ENCODE assay signal across 1 cellular context in genomic region chr9:36503172-36504153, GRCh38.
TF ChIP-seq lines count a peak whose summit lies in the region.

No MANE protein-coding gene starts in this region.

TF ChIP-seq in HepG2, 621 proteins besides CTCF, POLR2A, EP300 and RAD21 (continued from another document):
- TF ChIP-seq ZNF639 (CRISPR knock-in tag; conservative IDR thresholded peaks at IDR 0.05) = no peak
- no peak for TF ChIP-seq YEATS4 (CRISPR knock-in tag; IDR thresholded peaks at IDR 0.05; ENCODE audit: borderline replicate concordance)
- peak; percentile 47; the same call in 1 of the 2 replicates for TF ChIP-seq ZNF3 (CRISPR knock-in tag; IDR thresholded peaks at IDR 0.05)
- TF ChIP-seq ZNF619 (CRISPR knock-in tag; IDR thresholded peaks at IDR 0.05) = no peak
- TF ChIP-seq ZBTB40 (IDR thresholded peaks at IDR 0.05) = no peak
- no peak for TF ChIP-seq ZBTB40 (CRISPR knock-in tag; IDR thresholded peaks at IDR 0.05)
- TF ChIP-seq GATAD2A (CRISPR knock-in tag; IDR thresholded peaks at IDR 0.05) = peak; percentile 29; the same call in 1 of the 2 replicates
- TF ChIP-seq KMT2A (CRISPR knock-in tag; IDR thresholded peaks at IDR 0.05) = 0 out of 2 replicates have a peak, but pooled peaks have one; percentile 24
- peak; percentile 57 for TF ChIP-seq HNF4A (CRISPR knock-in tag; IDR thresholded peaks at IDR 0.05)
- TF ChIP-seq ZNF543 (CRISPR knock-in tag; IDR thresholded peaks at IDR 0.05) = no peak
- TF ChIP-seq EZH2 (conservative IDR thresholded peaks at IDR 0.05; ENCODE audit: low read depth, low read length) = no peak
- no peak for TF ChIP-seq PAXIP1 (CRISPR knock-in tag; conservative IDR thresholded peaks at IDR 0.05)
TF ChIP-seq in HepG2: peak in this region for 20.
